Comparison of ENCODE assay signal across 8 cellular contexts in the genomic region with DNA sequence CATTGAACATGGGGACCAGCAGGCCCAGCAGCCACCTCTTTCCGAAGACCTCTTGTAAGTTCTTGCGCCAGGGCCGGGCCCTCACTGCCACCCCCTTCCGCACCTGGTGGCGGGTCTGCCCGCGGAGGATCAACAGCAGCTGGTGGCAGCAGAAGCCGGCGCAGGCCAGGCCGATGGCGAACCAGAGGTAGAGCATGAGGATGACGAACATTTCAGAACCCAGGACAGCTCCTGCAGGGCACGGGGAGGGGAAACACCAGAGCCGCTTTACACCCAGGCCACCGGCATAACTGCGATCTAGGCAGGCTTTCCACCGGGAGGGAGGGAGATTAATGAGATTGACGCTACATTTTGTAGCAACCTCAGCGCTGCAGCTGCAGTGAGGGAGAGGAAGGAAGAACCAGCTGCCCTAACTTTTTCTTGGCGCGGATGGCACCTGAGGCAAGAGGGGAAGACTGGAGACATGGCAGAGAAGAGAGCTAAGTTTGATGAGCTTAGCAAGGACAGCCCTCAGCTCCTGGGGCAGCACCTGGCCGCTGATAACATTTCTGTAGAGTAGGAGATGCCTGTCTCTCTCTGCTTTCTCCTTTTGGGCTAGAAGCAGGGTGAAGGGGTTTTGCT.
DNase-seq lines count a peak whose midpoint lies in the region; ATAC-seq lines count a peak whose summit lies in the region.

No MANE protein-coding gene starts in this region.

- no peak for ATAC-seq in GM18870 (IDR thresholded peaks at IDR 0.05; ENCODE audit: unreplicated experiment)

- DNase-seq in DMS53 (lab: John Stamatoyannopoulos, UW) (peak; percentile 9), DMS53 treated with DMSO at 0.1 percent for 48 hours (lab: John Stamatoyannopoulos, UW; ENCODE audit: unreplicated experiment) (no peak), NCI-H226 (peak; percentile 50), hepatic stellate cell (ENCODE audit: low spot score) (peak; percentile 73), superior temporal gyrus (ENCODE audit: extremely low spot score) (no peak)
- peak; percentile 24 for DNase-seq in activated gamma-delta T cell treated with anti-CD3 and anti-CD28 coated beads, Interleukin-2, amount 50 U/mL, for 16 hours (ENCODE audit: low read depth)
- peak; percentile 55 to 58 for DNase-seq in stimulated activated CD4-positive, alpha-beta T cell treated with anti-CD3 and anti-CD28 coated beads, Interleukin-2, amount 100 ng/mL, for 48 hours

Comparison
In these comparisons a context has a peak if more than half of its experiments do, and no peak if none do; other contexts are left out.
1. DNase-seq: peak in DMS53 (single experiment), NCI-H226 (single experiment), activated gamma-delta T cell treated with anti-CD3 and anti-CD28 coated beads, Interleukin-2, amount 50 U/mL, for 16 hours (single experiment), hepatic stellate cell (single experiment) and stimulated activated CD4-positive, alpha-beta T cell treated with anti-CD3 and anti-CD28 coated beads, Interleukin-2, amount 100 ng/mL, for 48 hours (2 of 2); none in DMS53 treated with DMSO at 0.1 percent for 48 hours (single experiment) and superior temporal gyrus (single experiment).